17 cellular contexts compared by ENCODE assay signal in the genomic region with DNA sequence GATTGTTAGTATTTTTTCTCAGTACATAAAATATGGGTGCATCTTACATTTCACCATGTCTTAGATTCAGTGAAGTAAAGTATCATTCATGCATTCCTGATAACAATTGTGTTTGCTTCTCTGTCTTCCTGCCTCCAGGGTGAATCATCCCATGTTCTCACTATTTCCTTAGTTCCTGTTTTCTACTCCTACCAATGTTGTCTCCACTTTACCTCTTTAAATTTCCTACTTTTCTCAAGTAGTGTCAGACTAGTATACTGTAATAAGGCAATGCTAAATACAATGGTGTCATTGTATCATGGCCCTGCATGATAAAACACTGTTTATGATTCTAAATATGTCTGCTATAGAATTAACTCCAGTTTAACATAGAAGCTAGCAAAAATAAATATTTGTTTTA. TPM values are rescaled to one million over a fixed set of nuclear protein-coding genes. Genes with fewer than 3 reads are reported as not detected.
DNase-seq lines count a peak whose midpoint lies in the region; ATAC-seq, FAIRE-seq and TF ChIP-seq lines count a peak whose summit lies in the region.
"Had no signal": no experiment of that assay in that cellular context is flagged by ENCODE, and none has a peak within 500 bp of the region (broad histone marks: within the 10 kb centered on the region; RNA-seq: fewer than 3 reads in every experiment).

No MANE protein-coding gene starts in this region.

- ATAC-seq in HG02642 (IDR thresholded peaks at IDR 0.05; ENCODE audit: poor library complexity, unreplicated experiment): no peak
- ATAC-seq: A549 had no signal

- H3K27me3 ChIP-seq in GM23248 (replicated peaks; ENCODE audit: insufficient read depth) (0 out of 2 replicates have a peak, but pooled peaks cover under 1% of the 10 kb centered on the region), bronchial epithelial cell (ENCODE audit: control insufficient read depth, insufficient read depth, low read length) (peaks cover 3% of the 10 kb centered on the region)

- H2AFZ ChIP-seq in GM23248: no peak overlapping the region

- H3K27ac ChIP-seq in GM23248: no peak overlapping the region
- H3K27ac ChIP-seq: A549, C4-2B had no signal

- no peaks in the 10 kb centered on the region for H3K79me2 ChIP-seq in GM23248 (ENCODE audit: insufficient read depth)

- no peak for TF ChIP-seq CTCF in NB4 (IDR thresholded peaks at IDR 0.05; ENCODE audit: low read depth, low read length)
- TF ChIP-seq CTCF in bronchial epithelial cell (IDR thresholded peaks at IDR 0.05; ENCODE audit: insufficient read depth, low read length, severe bottlenecking): no peak

- in situ Hi-C loops in GM23248 (cut with MboI): no loop called here

- no peaks in the 10 kb centered on the region for H3K36me3 ChIP-seq in GM23248 (ENCODE audit: low read depth)
- H3K36me3 ChIP-seq in bronchial epithelial cell (ENCODE audit: control insufficient read depth, insufficient read depth, low read length): no peaks in the 10 kb centered on the region

- no peaks in the 10 kb centered on the region for H3K9me3 ChIP-seq in GM23248 (ENCODE audit: low read depth)
- H3K9me3 ChIP-seq: A549 had no signal

- no peak for FAIRE-seq in bronchial epithelial cell (lab: Jason Lieb, UNC)
- FAIRE-seq: A549, GM18507 had no signal

- H3K4me2 ChIP-seq in GM23248 (ENCODE audit: unreplicated experiment): no peak overlapping the region
- H3K4me2 ChIP-seq: A549 had no signal

- H3K4me3 ChIP-seq in GM23248 (no peak overlapping the region), NB4 (ENCODE audit: low read depth, low read length) (no peak overlapping the region), bronchial epithelial cell (ENCODE audit: low read depth, low read length) (no peak overlapping the region)
- H3K4me3 ChIP-seq: A549 had no signal

- DNase-seq in GM23248 (peak; percentile 32), NB4 (ENCODE audit: low read depth) (peak; percentile 30), bronchial epithelial cell (ENCODE audit: low read depth) (peak; percentile 45), kidney tubule cell (ENCODE audit: low spot score) (peak; percentile 59), NCI-H1930 (lab: John Stamatoyannopoulos, UW) (no peak), LoVo (ENCODE audit: low spot score) (no peak), DMS79 treated with DMSO at 0.1 percent for 48 hours (lab: John Stamatoyannopoulos, UW) (no peak)
- DNase-seq: COR-L47, KG1, MM.1S, NCI-H1436, NCI-H345, NCI-H526 treated with DMSO at 0.1 percent for 48 hours had no signal

- no peak overlapping the region for H3K9ac ChIP-seq in GM23248

- no peaks in the 10 kb centered on the region for H4K20me1 ChIP-seq in GM23248 (ENCODE audit: insufficient read depth)

- H3K4me1 ChIP-seq in GM23248 (ENCODE audit: insufficient read depth): no peaks in the 10 kb centered on the region
- H3K4me1 ChIP-seq: A549 had no signal

- H3F3A ChIP-seq in GM23248 (ENCODE audit: insufficient read depth): no peaks in the 10 kb centered on the region

- no peaks in the 10 kb centered on the region for H3K9me2 ChIP-seq in GM23248 (ENCODE audit: insufficient read depth)

- no peak for TF ChIP-seq POLR2A in NB4 (IDR thresholded peaks at IDR 0.05; ENCODE audit: extremely low read depth, insufficient read length)

RNA-seq across cellular contexts. Expression of a gene that starts 37.4 kb away (rescaled TPM):
- total RNA-seq in GM23248 (2014; rRNA removed; shearing (Covaris generic)): not detected in 2 replicates
- polyA plus RNA-seq in GM23248 (2016; fragmentation: Nextera tagmentation; extraction: Ambion mirVana): not detected in 2 replicates
- not detected in 2 replicates for total RNA-seq in bronchial epithelial cell
- polyA plus RNA-seq: A549 had no signal

Comparison
In these comparisons a context has a peak if more than half of its experiments do, and no peak if none do; other contexts are left out.
1. DNase-seq: peak in GM23248 (single experiment), NB4 (single experiment), bronchial epithelial cell (single experiment) and kidney tubule cell (single experiment); none in NCI-H1930 (0 of 2), LoVo (single experiment) and DMS79 treated with DMSO at 0.1 percent for 48 hours (single experiment).